1 cellular context compared by ENCODE assay signal in genomic region chr1:62436466-62437272, GRCh38.
TF ChIP-seq lines count a peak whose summit lies in the region.

TSS of gene USP1 (plus strand) at chr1:62437049. CDS start at chr1:62439868, 2,819 bp downstream.

TF ChIP-seq in K562, 482 proteins besides CTCF, POLR2A, EP300 and RAD21 (continued from another document and continues in another):
- TF ChIP-seq, protein P1, sequence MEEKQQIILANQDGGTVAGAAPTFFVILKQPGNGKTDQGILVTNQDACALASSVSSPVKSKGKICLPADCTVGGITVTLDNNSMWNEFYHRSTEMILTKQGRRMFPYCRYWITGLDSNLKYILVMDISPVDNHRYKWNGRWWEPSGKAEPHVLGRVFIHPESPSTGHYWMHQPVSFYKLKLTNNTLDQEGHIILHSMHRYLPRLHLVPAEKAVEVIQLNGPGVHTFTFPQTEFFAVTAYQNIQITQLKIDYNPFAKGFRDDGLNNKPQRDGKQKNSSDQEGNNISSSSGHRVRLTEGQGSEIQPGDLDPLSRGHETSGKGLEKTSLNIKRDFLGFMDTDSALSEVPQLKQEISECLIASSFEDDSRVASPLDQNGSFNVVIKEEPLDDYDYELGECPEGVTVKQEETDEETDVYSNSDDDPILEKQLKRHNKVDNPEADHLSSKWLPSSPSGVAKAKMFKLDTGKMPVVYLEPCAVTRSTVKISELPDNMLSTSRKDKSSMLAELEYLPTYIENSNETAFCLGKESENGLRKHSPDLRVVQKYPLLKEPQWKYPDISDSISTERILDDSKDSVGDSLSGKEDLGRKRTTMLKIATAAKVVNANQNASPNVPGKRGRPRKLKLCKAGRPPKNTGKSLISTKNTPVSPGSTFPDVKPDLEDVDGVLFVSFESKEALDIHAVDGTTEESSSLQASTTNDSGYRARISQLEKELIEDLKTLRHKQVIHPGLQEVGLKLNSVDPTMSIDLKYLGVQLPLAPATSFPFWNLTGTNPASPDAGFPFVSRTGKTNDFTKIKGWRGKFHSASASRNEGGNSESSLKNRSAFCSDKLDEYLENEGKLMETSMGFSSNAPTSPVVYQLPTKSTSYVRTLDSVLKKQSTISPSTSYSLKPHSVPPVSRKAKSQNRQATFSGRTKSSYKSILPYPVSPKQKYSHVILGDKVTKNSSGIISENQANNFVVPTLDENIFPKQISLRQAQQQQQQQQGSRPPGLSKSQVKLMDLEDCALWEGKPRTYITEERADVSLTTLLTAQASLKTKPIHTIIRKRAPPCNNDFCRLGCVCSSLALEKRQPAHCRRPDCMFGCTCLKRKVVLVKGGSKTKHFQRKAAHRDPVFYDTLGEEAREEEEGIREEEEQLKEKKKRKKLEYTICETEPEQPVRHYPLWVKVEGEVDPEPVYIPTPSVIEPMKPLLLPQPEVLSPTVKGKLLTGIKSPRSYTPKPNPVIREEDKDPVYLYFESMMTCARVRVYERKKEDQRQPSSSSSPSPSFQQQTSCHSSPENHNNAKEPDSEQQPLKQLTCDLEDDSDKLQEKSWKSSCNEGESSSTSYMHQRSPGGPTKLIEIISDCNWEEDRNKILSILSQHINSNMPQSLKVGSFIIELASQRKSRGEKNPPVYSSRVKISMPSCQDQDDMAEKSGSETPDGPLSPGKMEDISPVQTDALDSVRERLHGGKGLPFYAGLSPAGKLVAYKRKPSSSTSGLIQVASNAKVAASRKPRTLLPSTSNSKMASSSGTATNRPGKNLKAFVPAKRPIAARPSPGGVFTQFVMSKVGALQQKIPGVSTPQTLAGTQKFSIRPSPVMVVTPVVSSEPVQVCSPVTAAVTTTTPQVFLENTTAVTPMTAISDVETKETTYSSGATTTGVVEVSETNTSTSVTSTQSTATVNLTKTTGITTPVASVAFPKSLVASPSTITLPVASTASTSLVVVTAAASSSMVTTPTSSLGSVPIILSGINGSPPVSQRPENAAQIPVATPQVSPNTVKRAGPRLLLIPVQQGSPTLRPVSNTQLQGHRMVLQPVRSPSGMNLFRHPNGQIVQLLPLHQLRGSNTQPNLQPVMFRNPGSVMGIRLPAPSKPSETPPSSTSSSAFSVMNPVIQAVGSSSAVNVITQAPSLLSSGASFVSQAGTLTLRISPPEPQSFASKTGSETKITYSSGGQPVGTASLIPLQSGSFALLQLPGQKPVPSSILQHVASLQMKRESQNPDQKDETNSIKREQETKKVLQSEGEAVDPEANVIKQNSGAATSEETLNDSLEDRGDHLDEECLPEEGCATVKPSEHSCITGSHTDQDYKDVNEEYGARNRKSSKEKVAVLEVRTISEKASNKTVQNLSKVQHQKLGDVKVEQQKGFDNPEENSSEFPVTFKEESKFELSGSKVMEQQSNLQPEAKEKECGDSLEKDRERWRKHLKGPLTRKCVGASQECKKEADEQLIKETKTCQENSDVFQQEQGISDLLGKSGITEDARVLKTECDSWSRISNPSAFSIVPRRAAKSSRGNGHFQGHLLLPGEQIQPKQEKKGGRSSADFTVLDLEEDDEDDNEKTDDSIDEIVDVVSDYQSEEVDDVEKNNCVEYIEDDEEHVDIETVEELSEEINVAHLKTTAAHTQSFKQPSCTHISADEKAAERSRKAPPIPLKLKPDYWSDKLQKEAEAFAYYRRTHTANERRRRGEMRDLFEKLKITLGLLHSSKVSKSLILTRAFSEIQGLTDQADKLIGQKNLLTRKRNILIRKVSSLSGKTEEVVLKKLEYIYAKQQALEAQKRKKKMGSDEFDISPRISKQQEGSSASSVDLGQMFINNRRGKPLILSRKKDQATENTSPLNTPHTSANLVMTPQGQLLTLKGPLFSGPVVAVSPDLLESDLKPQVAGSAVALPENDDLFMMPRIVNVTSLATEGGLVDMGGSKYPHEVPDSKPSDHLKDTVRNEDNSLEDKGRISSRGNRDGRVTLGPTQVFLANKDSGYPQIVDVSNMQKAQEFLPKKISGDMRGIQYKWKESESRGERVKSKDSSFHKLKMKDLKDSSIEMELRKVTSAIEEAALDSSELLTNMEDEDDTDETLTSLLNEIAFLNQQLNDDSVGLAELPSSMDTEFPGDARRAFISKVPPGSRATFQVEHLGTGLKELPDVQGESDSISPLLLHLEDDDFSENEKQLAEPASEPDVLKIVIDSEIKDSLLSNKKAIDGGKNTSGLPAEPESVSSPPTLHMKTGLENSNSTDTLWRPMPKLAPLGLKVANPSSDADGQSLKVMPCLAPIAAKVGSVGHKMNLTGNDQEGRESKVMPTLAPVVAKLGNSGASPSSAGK (IDR thresholded peaks at IDR 0.05): peak; percentile 85
- no peak for TF ChIP-seq GABPB2 (CRISPR knock-in tag; conservative IDR thresholded peaks at IDR 0.05)
- TF ChIP-seq TAF15 (IDR thresholded peaks at IDR 0.05; ENCODE audit: low read depth, low read length): no peak
- no peak; the same call in 1 of the 2 replicates for TF ChIP-seq HDAC8 (tag; IDR thresholded peaks at IDR 0.05)
- TF ChIP-seq CBFB (CRISPR knock-in tag; IDR thresholded peaks at IDR 0.05): no peak
- TF ChIP-seq CBFA2T3 (IDR thresholded peaks at IDR 0.05): no peak
- TF ChIP-seq, protein P2, sequence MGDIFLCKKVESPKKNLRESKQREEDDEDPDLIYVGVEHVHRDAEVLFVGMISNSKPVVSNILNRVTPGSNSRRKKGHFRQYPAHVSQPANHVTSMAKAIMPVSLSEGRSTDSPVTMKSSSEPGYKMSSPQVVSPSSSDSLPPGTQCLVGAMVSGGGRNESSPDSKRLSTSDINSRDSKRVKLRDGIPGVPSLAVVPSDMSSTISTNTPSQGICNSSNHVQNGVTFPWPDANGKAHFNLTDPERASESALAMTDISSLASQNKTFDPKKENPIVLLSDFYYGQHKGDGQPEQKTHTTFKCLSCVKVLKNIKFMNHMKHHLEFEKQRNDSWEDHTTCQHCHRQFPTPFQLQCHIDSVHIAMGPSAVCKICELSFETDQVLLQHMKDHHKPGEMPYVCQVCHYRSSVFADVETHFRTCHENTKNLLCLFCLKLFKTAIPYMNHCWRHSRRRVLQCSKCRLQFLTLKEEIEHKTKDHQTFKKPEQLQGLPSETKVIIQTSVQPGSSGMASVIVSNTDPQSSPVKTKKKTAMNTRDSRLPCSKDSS (IDR thresholded peaks at IDR 0.05; ENCODE audit: low read depth, partially characterized antibody): no peak
- TF ChIP-seq ZKSCAN8 (CRISPR knock-in tag; IDR thresholded peaks at IDR 0.05): 0 out of 2 replicates have a peak, but pooled peaks have one; percentile 11
- no peak for TF ChIP-seq ESRRB (CRISPR knock-in tag; IDR thresholded peaks at IDR 0.05; ENCODE audit: borderline replicate concordance)
- TF ChIP-seq HEY1 (CRISPR knock-in tag; IDR thresholded peaks at IDR 0.05; ENCODE audit: borderline replicate concordance): no peak
- no peak for TF ChIP-seq ZNF583 (CRISPR knock-in tag; IDR thresholded peaks at IDR 0.05)
- no peak for TF ChIP-seq CAMTA2 (CRISPR knock-in tag; conservative IDR thresholded peaks at IDR 0.05)
- TF ChIP-seq ZNF140 (CRISPR knock-in tag; IDR thresholded peaks at IDR 0.05): no peak
- TF ChIP-seq POLR2AphosphoS5 (IDR thresholded peaks at IDR 0.05; ENCODE audit: control insufficient read depth, insufficient read depth, low read depth, low read length): peak; percentile 68; the same call in 1 of the 2 replicates
- TF ChIP-seq KLF10 (CRISPR knock-in tag; IDR thresholded peaks at IDR 0.05): no peak
- TF ChIP-seq CREM (IDR thresholded peaks at IDR 0.05; ENCODE audit: low read depth): peak; percentile 67
- no peak for TF ChIP-seq BCOR (IDR thresholded peaks at IDR 0.05)
- TF ChIP-seq NCOA2 (IDR thresholded peaks at IDR 0.05; ENCODE audit: partially characterized antibody in 2 of 2): peak in 1 of 2 experiments; percentile 98
- TF ChIP-seq CLOCK (CRISPR knock-in tag; IDR thresholded peaks at IDR 0.05; ENCODE audit: borderline replicate concordance): no peak
- peak; percentile 85 for TF ChIP-seq RBM25 (IDR thresholded peaks at IDR 0.05; ENCODE audit: low read depth, low read length, severe bottlenecking)
- TF ChIP-seq, protein P3, sequence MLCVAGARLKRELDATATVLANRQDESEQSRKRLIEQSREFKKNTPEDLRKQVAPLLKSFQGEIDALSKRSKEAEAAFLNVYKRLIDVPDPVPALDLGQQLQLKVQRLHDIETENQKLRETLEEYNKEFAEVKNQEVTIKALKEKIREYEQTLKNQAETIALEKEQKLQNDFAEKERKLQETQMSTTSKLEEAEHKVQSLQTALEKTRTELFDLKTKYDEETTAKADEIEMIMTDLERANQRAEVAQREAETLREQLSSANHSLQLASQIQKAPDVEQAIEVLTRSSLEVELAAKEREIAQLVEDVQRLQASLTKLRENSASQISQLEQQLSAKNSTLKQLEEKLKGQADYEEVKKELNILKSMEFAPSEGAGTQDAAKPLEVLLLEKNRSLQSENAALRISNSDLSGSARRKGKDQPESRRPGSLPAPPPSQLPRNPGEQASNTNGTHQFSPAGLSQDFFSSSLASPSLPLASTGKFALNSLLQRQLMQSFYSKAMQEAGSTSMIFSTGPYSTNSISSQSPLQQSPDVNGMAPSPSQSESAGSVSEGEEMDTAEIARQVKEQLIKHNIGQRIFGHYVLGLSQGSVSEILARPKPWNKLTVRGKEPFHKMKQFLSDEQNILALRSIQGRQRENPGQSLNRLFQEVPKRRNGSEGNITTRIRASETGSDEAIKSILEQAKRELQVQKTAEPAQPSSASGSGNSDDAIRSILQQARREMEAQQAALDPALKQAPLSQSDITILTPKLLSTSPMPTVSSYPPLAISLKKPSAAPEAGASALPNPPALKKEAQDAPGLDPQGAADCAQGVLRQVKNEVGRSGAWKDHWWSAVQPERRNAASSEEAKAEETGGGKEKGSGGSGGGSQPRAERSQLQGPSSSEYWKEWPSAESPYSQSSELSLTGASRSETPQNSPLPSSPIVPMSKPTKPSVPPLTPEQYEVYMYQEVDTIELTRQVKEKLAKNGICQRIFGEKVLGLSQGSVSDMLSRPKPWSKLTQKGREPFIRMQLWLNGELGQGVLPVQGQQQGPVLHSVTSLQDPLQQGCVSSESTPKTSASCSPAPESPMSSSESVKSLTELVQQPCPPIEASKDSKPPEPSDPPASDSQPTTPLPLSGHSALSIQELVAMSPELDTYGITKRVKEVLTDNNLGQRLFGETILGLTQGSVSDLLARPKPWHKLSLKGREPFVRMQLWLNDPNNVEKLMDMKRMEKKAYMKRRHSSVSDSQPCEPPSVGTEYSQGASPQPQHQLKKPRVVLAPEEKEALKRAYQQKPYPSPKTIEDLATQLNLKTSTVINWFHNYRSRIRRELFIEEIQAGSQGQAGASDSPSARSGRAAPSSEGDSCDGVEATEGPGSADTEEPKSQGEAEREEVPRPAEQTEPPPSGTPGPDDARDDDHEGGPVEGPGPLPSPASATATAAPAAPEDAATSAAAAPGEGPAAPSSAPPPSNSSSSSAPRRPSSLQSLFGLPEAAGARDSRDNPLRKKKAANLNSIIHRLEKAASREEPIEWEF (CRISPR knock-in tag; IDR thresholded peaks at IDR 0.05): 0 out of 2 replicates have a peak, but pooled peaks have one; percentile 64
- TF ChIP-seq PML (IDR thresholded peaks at IDR 0.05; ENCODE audit: low read length): peak; percentile 61; the same call in 1 of the 2 replicates
- TF ChIP-seq PYGO2 (tag; IDR thresholded peaks at IDR 0.05): no peak
- no peak for TF ChIP-seq HDAC6 (IDR thresholded peaks at IDR 0.05; ENCODE audit: low read depth, low read length)
- TF ChIP-seq, protein P4, sequence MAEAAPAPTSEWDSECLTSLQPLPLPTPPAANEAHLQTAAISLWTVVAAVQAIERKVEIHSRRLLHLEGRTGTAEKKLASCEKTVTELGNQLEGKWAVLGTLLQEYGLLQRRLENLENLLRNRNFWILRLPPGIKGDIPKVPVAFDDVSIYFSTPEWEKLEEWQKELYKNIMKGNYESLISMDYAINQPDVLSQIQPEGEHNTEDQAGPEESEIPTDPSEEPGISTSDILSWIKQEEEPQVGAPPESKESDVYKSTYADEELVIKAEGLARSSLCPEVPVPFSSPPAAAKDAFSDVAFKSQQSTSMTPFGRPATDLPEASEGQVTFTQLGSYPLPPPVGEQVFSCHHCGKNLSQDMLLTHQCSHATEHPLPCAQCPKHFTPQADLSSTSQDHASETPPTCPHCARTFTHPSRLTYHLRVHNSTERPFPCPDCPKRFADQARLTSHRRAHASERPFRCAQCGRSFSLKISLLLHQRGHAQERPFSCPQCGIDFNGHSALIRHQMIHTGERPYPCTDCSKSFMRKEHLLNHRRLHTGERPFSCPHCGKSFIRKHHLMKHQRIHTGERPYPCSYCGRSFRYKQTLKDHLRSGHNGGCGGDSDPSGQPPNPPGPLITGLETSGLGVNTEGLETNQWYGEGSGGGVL (CRISPR knock-in tag; IDR thresholded peaks at IDR 0.05): no peak
- TF ChIP-seq ID3 (CRISPR knock-in tag; IDR thresholded peaks at IDR 0.05): no peak
- TF ChIP-seq ID3 (tag; IDR thresholded peaks at IDR 0.05): peak; percentile 51; the same call in 1 of the 2 replicates
- no peak for TF ChIP-seq ZNF316 (IDR thresholded peaks at IDR 0.05)
- TF ChIP-seq ZNF75A (CRISPR knock-in tag; IDR thresholded peaks at IDR 0.05): 0 out of 2 replicates have a peak, but pooled peaks have one; percentile 46
- peak; percentile 62; the same call in 1 of the 2 replicates for TF ChIP-seq ZNF584 (CRISPR knock-in tag; IDR thresholded peaks at IDR 0.05; ENCODE audit: low read depth)
- TF ChIP-seq HMGN3 (IDR thresholded peaks at IDR 0.05; ENCODE audit: borderline replicate concordance, extremely low read depth, insufficient read length, low read depth, low read length): no peak
- peak; percentile 6; the same call in 1 of the 2 replicates for TF ChIP-seq ZSCAN32 (CRISPR knock-in tag; IDR thresholded peaks at IDR 0.05)
- no peak for TF ChIP-seq MCM2 (IDR thresholded peaks at IDR 0.05; ENCODE audit: low read depth)
- peak in 1 of 2 experiments; percentile 16; a peak in 1 of 4 replicates for TF ChIP-seq KDM1A (IDR thresholded peaks at IDR 0.05)
- TF ChIP-seq ZNF561 (CRISPR knock-in tag; conservative IDR thresholded peaks at IDR 0.05): no peak
- TF ChIP-seq BHLHE40 (IDR thresholded peaks at IDR 0.05; ENCODE audit: low read length): peak; percentile 36
- TF ChIP-seq CBX1 (IDR thresholded peaks at IDR 0.05; ENCODE audit: low read depth): no peak
